In the genomic region with DNA sequence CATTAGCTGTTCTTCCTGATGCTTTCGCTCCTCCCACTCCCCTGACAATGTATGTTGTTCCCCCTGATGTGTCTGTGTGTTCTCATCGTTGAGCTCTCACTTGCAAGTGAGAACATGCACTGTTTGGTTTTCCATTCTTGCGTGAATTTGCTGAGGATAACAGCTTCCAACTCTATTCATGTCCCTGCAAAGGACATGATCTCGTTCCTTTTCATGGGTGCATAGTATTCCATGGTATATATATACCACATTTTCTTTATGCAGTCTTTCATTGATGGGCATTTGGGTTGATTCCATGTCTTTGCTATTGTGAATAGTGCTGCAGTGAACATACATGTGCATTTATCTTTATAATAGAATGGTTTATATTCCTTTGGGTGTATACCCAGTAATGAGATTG, we compare ENCODE assay signal across 2 cellular contexts.
TF ChIP-seq lines count a peak whose summit lies in the region.

No MANE protein-coding gene starts in this region.

TF ChIP-seq in HepG2, 621 proteins besides CTCF, POLR2A, EP300 and RAD21:
- no peak for TF ChIP-seq ZNF850 (CRISPR knock-in tag; conservative IDR thresholded peaks at IDR 0.05)
- TF ChIP-seq NCOA5 (CRISPR knock-in tag; IDR thresholded peaks at IDR 0.05): no peak
- no peak for TF ChIP-seq BCL6 (CRISPR knock-in tag; IDR thresholded peaks at IDR 0.05)
- TF ChIP-seq, protein P1, sequence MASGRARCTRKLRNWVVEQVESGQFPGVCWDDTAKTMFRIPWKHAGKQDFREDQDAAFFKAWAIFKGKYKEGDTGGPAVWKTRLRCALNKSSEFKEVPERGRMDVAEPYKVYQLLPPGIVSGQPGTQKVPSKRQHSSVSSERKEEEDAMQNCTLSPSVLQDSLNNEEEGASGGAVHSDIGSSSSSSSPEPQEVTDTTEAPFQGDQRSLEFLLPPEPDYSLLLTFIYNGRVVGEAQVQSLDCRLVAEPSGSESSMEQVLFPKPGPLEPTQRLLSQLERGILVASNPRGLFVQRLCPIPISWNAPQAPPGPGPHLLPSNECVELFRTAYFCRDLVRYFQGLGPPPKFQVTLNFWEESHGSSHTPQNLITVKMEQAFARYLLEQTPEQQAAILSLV (CRISPR knock-in tag; IDR thresholded peaks at IDR 0.05; ENCODE audit: borderline replicate concordance): no peak
- 0 out of 2 replicates have a peak, but pooled peaks have one; percentile 25 for TF ChIP-seq ZMYM3 (CRISPR knock-in tag; IDR thresholded peaks at IDR 0.05)
- no peak for TF ChIP-seq ZNF34 (CRISPR knock-in tag; IDR thresholded peaks at IDR 0.05; ENCODE audit: borderline replicate concordance)
- TF ChIP-seq HHEX (CRISPR knock-in tag; IDR thresholded peaks at IDR 0.05): no peak
TF ChIP-seq in HepG2: peak in this region for 1.

TF ChIP-seq in K562, 482 proteins besides CTCF, POLR2A, EP300 and RAD21:
- TF ChIP-seq, protein P2, sequence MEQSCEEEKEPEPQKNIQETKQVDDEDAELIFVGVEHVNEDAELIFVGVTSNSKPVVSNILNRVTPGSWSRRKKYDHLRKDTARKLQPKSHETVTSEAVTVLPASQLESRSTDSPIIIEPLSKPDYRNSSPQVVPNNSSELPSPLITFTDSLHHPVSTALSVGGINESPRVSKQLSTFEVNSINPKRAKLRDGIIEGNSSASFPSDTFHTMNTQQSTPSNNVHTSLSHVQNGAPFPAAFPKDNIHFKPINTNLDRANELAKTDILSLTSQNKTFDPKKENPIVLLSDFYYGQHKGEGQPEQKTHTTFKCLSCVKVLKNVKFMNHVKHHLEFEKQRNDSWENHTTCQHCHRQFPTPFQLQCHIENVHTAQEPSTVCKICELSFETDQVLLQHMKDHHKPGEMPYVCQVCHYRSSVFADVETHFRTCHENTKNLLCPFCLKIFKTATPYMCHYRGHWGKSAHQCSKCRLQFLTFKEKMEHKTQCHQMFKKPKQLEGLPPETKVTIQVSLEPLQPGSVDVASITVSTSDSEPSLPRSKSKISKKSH (CRISPR knock-in tag; IDR thresholded peaks at IDR 0.05): no peak
- 0 out of 4 replicates have a peak, but pooled peaks of 1 of the 2 experiments have one; percentile 17 for TF ChIP-seq KDM1A (IDR thresholded peaks at IDR 0.05)
- TF ChIP-seq ZNF75A (CRISPR knock-in tag; IDR thresholded peaks at IDR 0.05): no peak
- peak; percentile 36; the same call in 1 of the 2 replicates for TF ChIP-seq BCOR (IDR thresholded peaks at IDR 0.05)
- peak; percentile 99 for TF ChIP-seq ZNF146 (CRISPR knock-in tag; IDR thresholded peaks at IDR 0.05; ENCODE audit: unreplicated experiment)
TF ChIP-seq in K562: peak in this region for 3.
